ENCODE assay signal across 19 cellular contexts in genomic region chr7:29163854-29164253, GRCh38. TPM values are rescaled to one million over a fixed set of nuclear protein-coding genes. Genes with fewer than 3 reads are reported as not detected.
A peak's percentile ranks its signal among the peaks of the same experiment; 100 is the strongest.
DNase-seq lines count a peak whose midpoint lies in the region; ATAC-seq, FAIRE-seq and TF ChIP-seq lines count a peak whose summit lies in the region.
"Had no signal": no experiment of that assay in that cellular context is flagged by ENCODE, and none has a peak within 500 bp of the region (broad histone marks: within the 10 kb centered on the region; RNA-seq: fewer than 3 reads in every experiment).

No MANE protein-coding gene starts in this region.

- H3K9me3 Mint-ChIP-seq in activated naive CD4-positive, alpha-beta T cell treated with anti-CD3 and anti-CD28 coated beads, Interleukin-2, amount 50 U/mL, for 72 hours, result peaks cover 8 to 11% of the 10 kb centered on the region in 2 donors
- H3K9me3 Mint-ChIP-seq: GM23338 had no signal

- no peak overlapping the region for H3K4me2 ChIP-seq in A549
- H3K4me2 ChIP-seq: BLaER1 treated with 17β-estradiol and CSF1 and Interleukin-3, amounts not matched to agents 10 nM and 100 nM; GM23338 had no signal

- POLR2A ChIA-PET in A549 (lab: Yijun Ruan, JAX), result no interaction called here

- ATAC-seq in A549 (no peak), left colon (peak; percentile 98), HG02610 (IDR thresholded peaks at IDR 0.05; ENCODE audit: unreplicated experiment) (no peak), GM18861 (IDR thresholded peaks at IDR 0.05; ENCODE audit: unreplicated experiment) (no peak)
- ATAC-seq in activated naive CD4-positive, alpha-beta T cell treated with anti-CD3 and anti-CD28 coated beads, Interleukin-2, amount 50 U/mL, for 72 hours, result no peak
- ATAC-seq: CD8-positive, alpha-beta T cell; GM23338; HCT116 had no signal

- H3K4me1 ChIP-seq in A549, result no peaks in the 10 kb centered on the region
- H3K4me1 ChIP-seq: BLaER1 treated with 17β-estradiol and CSF1 and Interleukin-3, amounts not matched to agents 10 nM and 100 nM had no signal

- TF ChIP-seq POLR2A in A549 (IDR thresholded peaks at IDR 0.05; ENCODE audit: low read length) (no peak), H54 (IDR thresholded peaks at IDR 0.05; ENCODE audit: low read depth, low read length) (no peak)

- CTCF ChIA-PET in A549 (lab: Yijun Ruan, JAX), result no interaction called here

- no peak for TF ChIP-seq EP300 in A549 (IDR thresholded peaks at IDR 0.05)

- no peak for TF ChIP-seq RAD21 in A549 (conservative IDR thresholded peaks at IDR 0.05 in 1 of 2, IDR thresholded peaks at IDR 0.05 in 1 of 2)

- H3K9me3 ChIP-seq in A549, result peaks cover 5% of the 10 kb centered on the region; the same call in 1 of the 3 replicates
- peaks cover 7% of the 10 kb centered on the region; the same call in 1 of the 2 replicates for H3K9me3 ChIP-seq in SK-N-MC (ENCODE audit: low read depth, low read length)

- H3K4me3 ChIP-seq in A549, result no peak overlapping the region
- H3K4me3 ChIP-seq in SK-N-MC, result no peak overlapping the region
- H3K4me3 ChIP-seq: BLaER1 treated with 17β-estradiol and CSF1 and Interleukin-3, amounts not matched to agents 10 nM and 100 nM; GM23338 had no signal

- no peak overlapping the region for H3K27ac Mint-ChIP-seq in activated naive CD4-positive, alpha-beta T cell treated with anti-CD3 and anti-CD28 coated beads, Interleukin-2, amount 50 U/mL, for 72 hours
- H3K27ac Mint-ChIP-seq: B cell; CD8-positive, alpha-beta T cell; GM23338; IgD-negative memory B cell had no signal

- H3K36me3 Mint-ChIP-seq in activated naive CD4-positive, alpha-beta T cell treated with anti-CD3 and anti-CD28 coated beads, Interleukin-2, amount 50 U/mL, for 72 hours, result peaks cover 0 to 8% of the 10 kb centered on the region in 2 donors
- H3K36me3 Mint-ChIP-seq: CD8-positive, alpha-beta T cell had no signal

- no peak for TF ChIP-seq CTCF in A549 (IDR thresholded peaks at IDR 0.05)

- intact Hi-C loops in left colon (cut with DNase I, micrococcal nuclease), result no loop called here

- no peak overlapping the region for H3K9ac ChIP-seq in SK-N-MC (ENCODE audit: insufficient read length)
- H3K9ac ChIP-seq: BLaER1 treated with 17β-estradiol and CSF1 and Interleukin-3, amounts not matched to agents 10 nM and 100 nM had no signal

- FAIRE-seq in A549 (lab: Jason Lieb, UNC) (peak; percentile 39), H54 (lab: Jason Lieb, UNC) (peak; percentile 45)
- FAIRE-seq: GM12891 had no signal

- H3K36me3 ChIP-seq in SK-N-MC (ENCODE audit: insufficient read depth, low read length), result peaks cover 28% of the 10 kb centered on the region
- H3K36me3 ChIP-seq: BLaER1 treated with 17β-estradiol and CSF1 and Interleukin-3, amounts not matched to agents 10 nM and 100 nM had no signal

- H3K27ac ChIP-seq in A549 (no peak overlapping the region), SK-N-MC (0 out of 2 replicates have a peak overlapping the region, but pooled peaks have one; percentile 6)
- H3K27ac ChIP-seq: BLaER1 treated with 17β-estradiol and CSF1 and Interleukin-3, amounts not matched to agents 10 nM and 100 nM had no signal

- DNase-seq in A549 (ENCODE audit: low read depth in 1 of 2, low spot score in 1 of 2), result no peak
- no peak for DNase-seq in H54 (ENCODE audit: insufficient read length, low spot score)
- no peak for DNase-seq in SK-N-MC (ENCODE audit: low read depth, low spot score)
- no peak for DNase-seq in left colon
- DNase-seq in NCI-H69 (lab: John Stamatoyannopoulos, UW), result no peak
- DNase-seq in activated naive CD4-positive, alpha-beta T cell treated with anti-CD3 and anti-CD28 coated beads, Interleukin-2, amount 50 U/mL, for 72 hours (ENCODE audit: low spot score in 2 of 2), result no peak
- DNase-seq: 8988T; Calu3; CD8-positive, alpha-beta T cell; H7; KBM-7 had no signal

- WGBS in A549 (ENCODE audit: missing lambda C conversion rate), result 0% methylated on average over 3 of the region's 3 CpGs

TF ChIP-seq in A549, 52 proteins besides CTCF, POLR2A, EP300 and RAD21:
- TF ChIP-seq NFE2L2 (conservative IDR thresholded peaks at IDR 0.05; ENCODE audit: low read length), result no peak
- no peak for TF ChIP-seq FOXS1 (CRISPR knock-in tag; IDR thresholded peaks at IDR 0.05)
- no peak for TF ChIP-seq ZC3H11A (IDR thresholded peaks at IDR 0.05)
- TF ChIP-seq HOXA7 (CRISPR knock-in tag; IDR thresholded peaks at IDR 0.05), result no peak
- TF ChIP-seq POLR2AphosphoS2 (conservative IDR thresholded peaks at IDR 0.05; ENCODE audit: low read length), result no peak
- TF ChIP-seq MAFK (IDR thresholded peaks at IDR 0.05; ENCODE audit: partially characterized antibody), result no peak
- no peak for TF ChIP-seq FOSB (CRISPR knock-in tag; IDR thresholded peaks at IDR 0.05)
- TF ChIP-seq SMC3 (IDR thresholded peaks at IDR 0.05), result no peak
- no peak for TF ChIP-seq JUNB (IDR thresholded peaks at IDR 0.05)
- TF ChIP-seq FOSL2 (IDR thresholded peaks at IDR 0.05), result no peak
- TF ChIP-seq FOSL2 (CRISPR knock-in tag; IDR thresholded peaks at IDR 0.05), result no peak
- TF ChIP-seq SREBF2 (IDR thresholded peaks at IDR 0.05), result no peak
- no peak for TF ChIP-seq RFX5 (IDR thresholded peaks at IDR 0.05)
- TF ChIP-seq EHMT2 (IDR thresholded peaks at IDR 0.05; ENCODE audit: low read depth), result no peak
- TF ChIP-seq CHD2 (IDR thresholded peaks at IDR 0.05; ENCODE audit: low read length, partially characterized antibody), result no peak
- TF ChIP-seq HOXB13 (CRISPR knock-in tag; IDR thresholded peaks at IDR 0.05; ENCODE audit: low read depth), result no peak
- TF ChIP-seq PHF8 (IDR thresholded peaks at IDR 0.05; ENCODE audit: borderline replicate concordance, low read depth), result no peak

RNA-seq across cellular contexts. Expression of gene CPVL, which starts 17.5 kb away (rescaled TPM):
- not detected in 2 replicates for polyA plus RNA-seq in A549 (2011; rRNA removed)
- polyA plus RNA-seq in A549 (2012; cell fraction: cytosol; rRNA removed), result 0.01 TPM in 1 of 2 replicates, not detected in the other
- not detected in 2 replicates for polyA plus RNA-seq in A549 (2012; cell fraction: nucleus; rRNA removed)
- polyA plus RNA-seq in A549 (2017; fragmentation: RNase III; extraction: RNeasy Plus Mini Kit Qiagen cat#74134 plus additional on column Dnase treatment), result 0.05 to 0.17 TPM (median 0.15 TPM) in 3 replicates
- polyA minus RNA-seq in A549 (2011; rRNA and poly(A)+ RNA removed), result not detected in 2 replicates
- total RNA-seq in left colon, result 10 to 100 TPM in 1 of 2 donors, 1 to 10 TPM in 1; 4.7 to 18.4 TPM
- not detected for total RNA-seq in activated naive CD4-positive, alpha-beta T cell treated with anti-CD3 and anti-CD28 coated beads, Interleukin-2, amount 50 U/mL, for 72 hours
- total RNA-seq: B cell had no signal

RNA-seq across cellular contexts. Expression of gene CHN2, which starts 30.7 kb away (rescaled TPM):
- polyA plus RNA-seq in A549 (2011; rRNA removed) (0.06 and 0.24 TPM in 2 replicates), A549 (2017; fragmentation: RNase III; extraction: RNeasy Plus Mini Kit Qiagen cat#74134 plus additional on column Dnase treatment) (not detected in 3 replicates)
- polyA plus RNA-seq in A549 (2012; cell fraction: cytosol; rRNA removed), result not detected in 2 replicates
- not detected in 2 replicates for polyA plus RNA-seq in A549 (2012; cell fraction: nucleus; rRNA removed)
- polyA minus RNA-seq in A549 (2011; rRNA and poly(A)+ RNA removed), result 0.10 TPM in 1 of 2 replicates, not detected in the other
- total RNA-seq in left colon, result 10 to 100 TPM; 30.0 to 32.9 TPM
- under 1 TPM in 1 of 2 donors, not detected in 1; 0.59 TPM for total RNA-seq in activated naive CD4-positive, alpha-beta T cell treated with anti-CD3 and anti-CD28 coated beads, Interleukin-2, amount 50 U/mL, for 72 hours

Comparison
In these comparisons a context has a peak if more than half of its experiments do, and no peak if none do; other contexts are left out.
1. RNA of gene CPVL, which starts 17.5 kb away (total RNA-seq): 4.7 to 18.4 TPM in left colon; not detected in activated naive CD4-positive, alpha-beta T cell treated with anti-CD3 and anti-CD28 coated beads, Interleukin-2, amount 50 U/mL, for 72 hours; every median in the first group is over 4 times any median in the second.
2. RNA of gene CHN2, which starts 30.7 kb away (total RNA-seq): 30.0 to 32.9 TPM in left colon; 0.59 TPM in activated naive CD4-positive, alpha-beta T cell treated with anti-CD3 and anti-CD28 coated beads, Interleukin-2, amount 50 U/mL, for 72 hours; every median in the first group is over 10 times any median in the second.